In the genomic region with DNA sequence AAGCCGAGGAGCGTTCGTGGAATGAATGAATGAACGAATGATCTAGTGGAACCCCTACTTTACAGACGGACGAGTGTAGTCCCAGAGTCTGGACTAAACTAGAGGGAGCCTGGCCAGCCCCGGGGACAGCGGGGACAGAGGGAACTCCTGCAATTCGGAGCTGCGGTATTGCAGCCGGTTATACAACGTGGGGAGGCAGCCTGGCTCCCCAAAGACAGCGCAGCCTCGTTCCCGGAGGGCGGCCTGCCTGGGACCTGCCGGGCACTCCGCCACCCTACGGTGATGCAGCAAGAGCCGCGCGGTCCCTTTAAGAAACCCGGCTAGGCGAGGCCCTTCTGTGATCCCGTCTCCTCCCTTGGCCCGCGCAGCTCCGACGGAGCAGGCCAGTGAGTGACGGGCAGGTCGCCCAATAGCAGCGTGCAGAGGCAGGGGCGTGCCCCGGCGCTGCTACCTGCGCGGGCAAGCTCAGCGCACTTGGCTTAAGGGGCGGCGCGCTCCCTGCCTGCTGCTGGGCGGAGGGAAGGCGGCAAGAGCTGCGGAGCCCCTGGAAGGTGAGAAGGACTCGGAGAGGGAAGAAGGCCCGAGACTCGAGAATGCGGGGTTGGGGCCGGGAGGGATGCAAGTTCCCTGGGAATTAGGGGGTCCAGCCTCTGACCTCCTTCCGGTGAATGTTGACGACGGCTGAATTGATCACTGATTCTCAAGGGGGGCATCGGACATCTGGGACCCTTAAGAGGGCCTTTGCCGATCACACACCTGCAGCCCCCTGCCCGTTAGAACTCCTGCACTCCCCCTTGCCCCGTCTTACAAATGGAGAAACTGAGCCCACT, we compare ENCODE assay signal across 8 cellular contexts. TPM values are rescaled to one million over a fixed set of nuclear protein-coding genes. Genes with fewer than 3 reads are reported as not detected.
A peak's percentile ranks its signal among the peaks of the same experiment; 100 is the strongest.
DNase-seq lines count a peak whose midpoint lies in the region; ATAC-seq and TF ChIP-seq lines count a peak whose summit lies in the region.

Gene ABCA7, plus strand, starts transcription at position 462 of the 830 bp plus-strand sequence. CDS start 1,255 bp downstream, outside the sequence.

- H3K4me3 ChIP-seq in SK-N-SH (ENCODE audit: low read depth in 2 of 2, low read length in 1 of 2), result peak within 1 kb of the TSS; percentile 67 to 87

- ATAC-seq in HG02588 (IDR thresholded peaks at IDR 0.05; ENCODE audit: unreplicated experiment), result peak; percentile 72

- H3K27me3 Mint-ChIP-seq in activated naive CD4-positive, alpha-beta T cell treated with anti-CD3 and anti-CD28 coated beads, Interleukin-2, amount 10 ng/mL, durations not matched to agents 7 days and 5 days, result peaks cover 5% of the 10 kb centered on the region

- peak within 1 kb of the TSS; percentile 96 for H3K4me2 ChIP-seq in SK-N-SH

- 4% methylated on average over 23 of the region's 56 CpGs for WGBS in SK-N-SH (ENCODE audit: low lambda C conversion rate)

- DNase-seq in GM04504 (ENCODE audit: low read depth), result peak; percentile 95
- peak; percentile 97 for DNase-seq in NCI-H1092 (lab: John Stamatoyannopoulos, UW)
- peak; percentile 98 for DNase-seq in SK-N-SH
- peak; percentile 100 for DNase-seq in activated naive CD4-positive, alpha-beta T cell treated with anti-CD3 and anti-CD28 coated beads, Interleukin-2, amount 10 ng/mL, durations not matched to agents 7 days and 5 days
- peak; percentile 91 for DNase-seq in globus pallidus (ENCODE audit: low spot score)
- peak; percentile 66 to 98 (median 90) for DNase-seq in nucleus accumbens (lab: John Stamatoyannopoulos, UW)
- DNase-seq in superior temporal gyrus (ENCODE audit: extremely low spot score), result peak; percentile 97

- peak within 1 kb of the TSS; percentile 3 to 24; a peak in 1 of 4 replicates for H3K27ac ChIP-seq in SK-N-SH (ENCODE audit: low read depth in 2 of 2, low read length in 1 of 2)

- H4K20me1 ChIP-seq in SK-N-SH (ENCODE audit: insufficient read depth), result peaks cover 28% of the 10 kb centered on the region

- H3K9me2 ChIP-seq in SK-N-SH, result no peaks in the 10 kb centered on the region

- H3K9ac ChIP-seq in SK-N-SH, result peak within 1 kb of the TSS; percentile 49

- no peaks in the 10 kb centered on the region for H3K79me2 ChIP-seq in SK-N-SH (ENCODE audit: insufficient read depth)

- no peaks in the 10 kb centered on the region for H3K9me3 ChIP-seq in SK-N-SH

- peak within 1 kb of the TSS; percentile 92 for H3K27ac Mint-ChIP-seq in activated naive CD4-positive, alpha-beta T cell treated with anti-CD3 and anti-CD28 coated beads, Interleukin-2, amount 10 ng/mL, durations not matched to agents 7 days and 5 days

- TF ChIP-seq RAD21 in SK-N-SH (IDR thresholded peaks at IDR 0.05; ENCODE audit: low read length), result no peak

- H2AFZ ChIP-seq in SK-N-SH (ENCODE audit: low read depth), result 0 out of 2 replicates have a peak within 1 kb of the TSS, but pooled peaks have one; percentile 42

- H3K4me3 Mint-ChIP-seq in activated naive CD4-positive, alpha-beta T cell treated with anti-CD3 and anti-CD28 coated beads, Interleukin-2, amount 10 ng/mL, durations not matched to agents 7 days and 5 days, result peak within 1 kb of the TSS; percentile 100

- CTCF ChIA-PET in SK-N-SH (lab: Yijun Ruan, JAX), result interaction anchor here (0.6 to 1.7 kb wide), 5 partner anchors 16 to 227 kb away, joined by 3 to 6 read pairs (median 4); partner anchors contain the start of gene GPX4
- CTCF ChIA-PET in activated naive CD4-positive, alpha-beta T cell treated with anti-CD3 and anti-CD28 coated beads, Interleukin-2, amount 10 ng/mL, durations not matched to agents 7 days and 5 days (lab: Charles Lee), result interaction anchor here (1.3 to 2.3 kb wide), 4 partner anchors 11 to 205 kb away, joined by 3 to 6 read pairs (median 5); partner anchors contain the start of gene ARHGAP45

- no peak; a peak in 1 of 4 replicates for TF ChIP-seq EP300 in SK-N-SH (IDR thresholded peaks at IDR 0.05; ENCODE audit: borderline replicate concordance in 1 of 2, low read depth in 1 of 2, low read length in 1 of 2)

- H3K9me3 Mint-ChIP-seq in activated naive CD4-positive, alpha-beta T cell treated with anti-CD3 and anti-CD28 coated beads, Interleukin-2, amount 10 ng/mL, durations not matched to agents 7 days and 5 days, result no peaks in the 10 kb centered on the region

- no peaks in the 10 kb centered on the region for H3K27me3 ChIP-seq in SK-N-SH (ENCODE audit: insufficient read depth)

- H3K36me3 ChIP-seq in SK-N-SH (replicated peaks in 1 of 2; ENCODE audit: control insufficient read depth in 1 of 2, insufficient read depth in 2 of 2, low read length in 1 of 2), result peaks cover 10 to 14% of the 10 kb centered on the region in 2 experiments

- no peak for TF ChIP-seq CTCF in SK-N-SH (IDR thresholded peaks at IDR 0.05)

- H3F3A ChIP-seq in SK-N-SH (replicated peaks; ENCODE audit: insufficient read depth), result peaks cover 36% of the 10 kb centered on the region

- peaks cover 66% of the 10 kb centered on the region for H3K4me1 Mint-ChIP-seq in activated naive CD4-positive, alpha-beta T cell treated with anti-CD3 and anti-CD28 coated beads, Interleukin-2, amount 10 ng/mL, durations not matched to agents 7 days and 5 days

- POLR2A ChIA-PET in SK-N-SH (lab: Yijun Ruan, JAX), result interaction anchor here (1.0 kb wide), 1 partner anchor 9 kb away, joined by 4 read pairs; no protein-coding TSS in a partner anchor

- H3K4me1 ChIP-seq in SK-N-SH (ENCODE audit: control insufficient read depth in 1 of 2, insufficient read depth in 2 of 2, low read depth in 1 of 2, low read length in 1 of 2), result peaks cover 0 to 31% of the 10 kb centered on the region in 2 experiments; a peak in 2 of 4 replicates

- peaks cover 49% of the 10 kb centered on the region for H3K36me3 Mint-ChIP-seq in activated naive CD4-positive, alpha-beta T cell treated with anti-CD3 and anti-CD28 coated beads, Interleukin-2, amount 10 ng/mL, durations not matched to agents 7 days and 5 days

TF ChIP-seq in SK-N-SH, 30 proteins besides CTCF, POLR2A, EP300 and RAD21 (continues in another document):
- TF ChIP-seq TCF12 (IDR thresholded peaks at IDR 0.05) (no peak), IRF3 (IDR thresholded peaks at IDR 0.05; ENCODE audit: low read depth, low read length) (peak; percentile 78), TEAD4 (IDR thresholded peaks at IDR 0.05; ENCODE audit: borderline replicate concordance, insufficient read depth) (no peak), EZH2phosphoT487 (IDR thresholded peaks at IDR 0.05; ENCODE audit: borderline replicate concordance, low read depth) (no peak), CHD2 (IDR thresholded peaks at IDR 0.05; ENCODE audit: low read length, partially characterized antibody) (peak; percentile 91), FOXJ3 (CRISPR knock-in tag; IDR thresholded peaks at IDR 0.05) (no peak), USF1 (IDR thresholded peaks at IDR 0.05; ENCODE audit: borderline replicate concordance, low read depth) (peak; percentile 30; the same call in 1 of the 2 replicates), RFX5 (IDR thresholded peaks at IDR 0.05; ENCODE audit: low read length) (no peak), POLR2AphosphoS5 (IDR thresholded peaks at IDR 0.05; ENCODE audit: low read depth, low read length) (peak; percentile 85)
- TF ChIP-seq, protein P1, sequence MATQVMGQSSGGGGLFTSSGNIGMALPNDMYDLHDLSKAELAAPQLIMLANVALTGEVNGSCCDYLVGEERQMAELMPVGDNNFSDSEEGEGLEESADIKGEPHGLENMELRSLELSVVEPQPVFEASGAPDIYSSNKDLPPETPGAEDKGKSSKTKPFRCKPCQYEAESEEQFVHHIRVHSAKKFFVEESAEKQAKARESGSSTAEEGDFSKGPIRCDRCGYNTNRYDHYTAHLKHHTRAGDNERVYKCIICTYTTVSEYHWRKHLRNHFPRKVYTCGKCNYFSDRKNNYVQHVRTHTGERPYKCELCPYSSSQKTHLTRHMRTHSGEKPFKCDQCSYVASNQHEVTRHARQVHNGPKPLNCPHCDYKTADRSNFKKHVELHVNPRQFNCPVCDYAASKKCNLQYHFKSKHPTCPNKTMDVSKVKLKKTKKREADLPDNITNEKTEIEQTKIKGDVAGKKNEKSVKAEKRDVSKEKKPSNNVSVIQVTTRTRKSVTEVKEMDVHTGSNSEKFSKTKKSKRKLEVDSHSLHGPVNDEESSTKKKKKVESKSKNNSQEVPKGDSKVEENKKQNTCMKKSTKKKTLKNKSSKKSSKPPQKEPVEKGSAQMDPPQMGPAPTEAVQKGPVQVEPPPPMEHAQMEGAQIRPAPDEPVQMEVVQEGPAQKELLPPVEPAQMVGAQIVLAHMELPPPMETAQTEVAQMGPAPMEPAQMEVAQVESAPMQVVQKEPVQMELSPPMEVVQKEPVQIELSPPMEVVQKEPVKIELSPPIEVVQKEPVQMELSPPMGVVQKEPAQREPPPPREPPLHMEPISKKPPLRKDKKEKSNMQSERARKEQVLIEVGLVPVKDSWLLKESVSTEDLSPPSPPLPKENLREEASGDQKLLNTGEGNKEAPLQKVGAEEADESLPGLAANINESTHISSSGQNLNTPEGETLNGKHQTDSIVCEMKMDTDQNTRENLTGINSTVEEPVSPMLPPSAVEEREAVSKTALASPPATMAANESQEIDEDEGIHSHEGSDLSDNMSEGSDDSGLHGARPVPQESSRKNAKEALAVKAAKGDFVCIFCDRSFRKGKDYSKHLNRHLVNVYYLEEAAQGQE (IDR thresholded peaks at IDR 0.05; ENCODE audit: low read depth, low read length), result no peak

RNA-seq across cellular contexts. Expression of gene ABCA7, which starts in this region (rescaled TPM):
- polyA plus RNA-seq in SK-N-SH (2012; rRNA removed), result 7.8 and 8.3 TPM in 2 replicates
- 3.1 and 3.9 TPM in 2 replicates for polyA plus RNA-seq in SK-N-SH (2012; cell fraction: cytosol; rRNA removed)
- 53.6 and 91.8 TPM in 2 replicates for polyA plus RNA-seq in SK-N-SH (2012; cell fraction: nucleus; rRNA removed)

Comparison
In these comparisons a context has a peak if more than half of its experiments do, and no peak if none do; other contexts are left out.
1. Peak in every context shown above with its lines: DNase-seq, ATAC-seq, H3K4me3 ChIP-seq and H3K27ac ChIP-seq.